ENCODE assay signal across 8 cellular contexts in the genomic region with DNA sequence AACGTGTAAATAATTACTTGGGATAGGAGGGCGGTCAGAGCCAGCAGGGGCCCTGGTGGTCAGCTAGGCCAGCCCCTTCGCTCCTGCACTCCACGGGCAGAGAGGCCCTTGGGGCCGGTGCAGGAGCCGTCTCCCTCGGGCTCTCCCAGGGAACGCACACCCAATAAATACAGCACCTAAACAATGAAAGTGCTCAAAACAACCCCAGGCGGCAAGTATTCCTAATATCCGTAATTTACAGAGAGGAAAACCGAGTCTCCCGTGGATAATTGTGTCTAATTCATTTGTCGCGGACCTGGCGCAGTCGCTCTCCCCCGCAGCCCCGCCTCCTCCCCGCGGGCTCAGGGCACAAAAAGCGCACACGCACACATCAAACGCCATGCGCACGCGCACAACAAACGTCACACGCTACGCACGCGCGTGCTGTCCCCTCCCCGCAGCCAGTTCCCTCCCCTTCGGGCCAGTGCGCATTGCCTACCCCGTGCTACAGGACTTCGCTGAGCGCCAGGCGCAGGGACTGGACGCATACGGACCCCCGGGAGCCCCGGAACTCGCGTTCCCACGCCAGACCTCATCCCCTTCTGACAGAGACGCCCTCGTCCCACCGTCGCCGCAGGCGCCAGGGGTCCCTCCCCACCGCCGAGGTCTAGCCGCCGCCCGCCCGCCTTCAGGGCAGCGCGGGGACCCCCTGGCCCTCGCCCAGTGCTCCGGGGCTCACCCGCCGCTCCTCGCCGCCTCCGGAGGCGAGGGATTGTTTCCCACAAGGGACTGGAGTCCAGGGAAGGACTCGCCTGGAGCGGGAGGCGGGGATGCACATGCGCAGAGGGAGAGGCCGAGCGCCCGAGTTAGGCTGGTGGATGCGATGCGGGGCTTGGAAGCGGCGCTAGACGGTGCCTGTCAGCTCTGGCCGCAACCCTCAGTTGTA. TPM values are rescaled to one million over a fixed set of nuclear protein-coding genes. Genes with fewer than 3 reads are reported as not detected.
DNase-seq lines count a peak whose midpoint lies in the region; ATAC-seq and TF ChIP-seq lines count a peak whose summit lies in the region.

A gene (minus strand): TSS at position 324 of the 925 bp plus-strand sequence. CDS start 1,300 bp downstream, outside the sequence.

- H3K4me3 Mint-ChIP-seq in naive B cell: peak within 1 kb of the TSS; percentile 88 to 100 (median 94)

- intact Hi-C loops in PC-9 (cut with micrococcal nuclease; ENCODE audit: unreplicated experiment): loop anchor here (5.0 kb wide), 2 partner anchors 120 to 155 kb away; a partner anchor contains a TSS

- H3K4me2 ChIP-seq in PC-9: peak within 1 kb of the TSS; percentile 94

- H3F3A ChIP-seq in PC-9 (ENCODE audit: insufficient read depth, low read depth): no peaks in the 10 kb centered on the region

- peak within 1 kb of the TSS; percentile 95 for H2AFZ ChIP-seq in PC-9

- no peaks in the 10 kb centered on the region for H3K9me3 Mint-ChIP-seq in naive B cell

- H3K79me2 ChIP-seq in PC-9 (ENCODE audit: low read depth): peaks cover 17% of the 10 kb centered on the region; the same call in 1 of the 2 replicates

- H3K4me3 ChIP-seq in PC-9: peak within 1 kb of the TSS; percentile 94

- H3K27me3 Mint-ChIP-seq in naive B cell: no peaks in the 10 kb centered on the region

- H3K36me3 Mint-ChIP-seq in naive B cell: peaks cover 0 to 6% of the 10 kb centered on the region in 2 donors

- H3K27ac Mint-ChIP-seq in naive B cell: peak within 1 kb of the TSS; percentile 90 to 99 (median 98)

- H3K9me3 ChIP-seq in PC-9 (ENCODE audit: insufficient read depth, low read depth): no peaks in the 10 kb centered on the region

- no peak for TF ChIP-seq CTCF in PC-9 (conservative IDR thresholded peaks at IDR 0.05)

- CTCF ChIA-PET in PC-9 (lab: Charles Lee): no interaction called here

- POLR2A ChIA-PET in PC-9 (lab: Charles Lee; ENCODE audit: unreplicated experiment): interaction anchor here (0.7 kb wide), 1 partner anchor 18 kb away, joined by 15 read pairs; no protein-coding TSS in a partner anchor

- H3K4me1 Mint-ChIP-seq in naive B cell: peaks cover 19 to 52% (median 27%) of the 10 kb centered on the region in 3 donors

- no peaks in the 10 kb centered on the region for H4K20me1 ChIP-seq in PC-9 (ENCODE audit: insufficient read depth)

- TSS peak; percentile 95 for BruUV-seq in PC-9 (replicated peaks; lab: Mats Ljungman, UMichigan)

- peaks cover 27% of the 10 kb centered on the region for H3K4me1 ChIP-seq in PC-9 (replicated peaks; ENCODE audit: insufficient read depth)

- no peaks in the 10 kb centered on the region for H3K36me3 ChIP-seq in PC-9 (ENCODE audit: low read depth)

- no peaks in the 10 kb centered on the region for H3K9me2 ChIP-seq in PC-9 (ENCODE audit: insufficient read depth)

- in situ Hi-C loops in KBM-7 (cut with MboI; ENCODE audit: low pct_unique_long_range_greater_than_20kb, low sequenced_read_pairs): no loop called here

- ATAC-seq in GM21723 (IDR thresholded peaks at IDR 0.05; ENCODE audit: unreplicated experiment) (peak; percentile 94), esophagus mucosa (peak; percentile 100), naive B cell (ENCODE audit: low read depth in 2 of 2) (peak; percentile 93 to 94)

- DNase-seq in DMS53 treated with DMSO at 0.1 percent for 48 hours (lab: John Stamatoyannopoulos, UW; ENCODE audit: unreplicated experiment) (peak; percentile 88), KBM-7 (peak; percentile 96), PC-9 (peak; percentile 83 to 91), naive B cell (peak; percentile 94)
- peak; percentile 95 for DNase-seq in activated T-cell treated with anti-CD3 and anti-CD28 coated beads, Interleukin-2, amount 50 U/mL, for 48 hours
- DNase-seq in stimulated activated naive CD4-positive, alpha-beta T cell (lab: John Stamatoyannopoulos, UW): peak; percentile 88 to 95 (median 92)

- no peaks in the 10 kb centered on the region for H3K27me3 ChIP-seq in PC-9 (ENCODE audit: insufficient read depth, low read depth)

- peak within 1 kb of the TSS; percentile 92 for H3K27ac ChIP-seq in PC-9

RNA-seq across cellular contexts. Expression of the gene that starts here (rescaled TPM):
- total RNA-seq in PC-9 (2021): 10.7 and 15.1 TPM in 2 replicates
- total RNA-seq in esophagus mucosa: 3.2 TPM
- polyA plus RNA-seq in naive B cell (ENCODE audit: low read depth in 6 of 6): 10 to 100 TPM in 2 of 6 donors, 1 to 10 TPM in 4; 3.5 to 16.0 (median 7.1) TPM

Comparison
In these comparisons a context has a peak if more than half of its experiments do, and no peak if none do; other contexts are left out.
1. Peak in every context shown above with its lines: DNase-seq, ATAC-seq, H3K4me3 ChIP-seq and H3K27ac ChIP-seq.